ENCODE assay signal across 25 cellular contexts in the genomic region with DNA sequence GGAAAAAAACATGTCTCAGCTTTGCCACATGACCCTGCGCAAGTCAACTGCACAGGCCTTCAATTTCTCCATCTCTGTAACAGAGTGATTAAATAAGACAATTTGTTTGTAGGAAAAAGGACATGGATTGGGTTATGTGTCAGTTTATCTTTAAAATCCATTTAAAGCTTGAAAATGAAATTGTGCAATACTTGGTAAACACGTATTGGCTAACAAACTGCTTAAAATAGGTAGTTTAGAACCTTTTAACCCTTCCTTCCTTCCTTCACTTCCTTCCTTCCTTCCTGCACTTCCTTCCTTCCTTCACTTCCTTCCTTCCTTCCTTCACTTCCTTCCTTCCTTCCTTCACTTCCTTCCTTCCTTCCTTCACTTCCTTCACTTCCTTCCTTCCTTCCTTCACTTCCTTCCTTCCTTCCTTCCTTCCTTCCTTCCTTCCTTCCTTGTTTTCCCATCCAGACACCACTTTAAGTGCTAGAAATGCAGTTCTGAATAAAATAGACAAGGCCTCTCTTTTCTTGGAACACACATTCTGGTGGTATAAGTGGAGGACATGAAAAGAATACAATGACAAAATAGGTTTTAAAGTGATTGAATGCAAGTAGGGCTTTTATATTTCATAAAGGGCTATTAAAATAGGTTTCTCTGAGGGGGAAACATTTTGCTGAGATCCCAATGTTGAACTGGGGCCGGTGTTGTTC.
"Had no signal": no experiment of that assay in that cellular context is flagged by ENCODE, and none has a peak within 500 bp of the region (broad histone marks: within the 10 kb centered on the region; RNA-seq: fewer than 3 reads in every experiment).

No MANE protein-coding gene starts in this region.

- H3K27ac Mint-ChIP-seq: activated CD8-positive, alpha-beta T cell treated with anti-CD3 and anti-CD28 coated beads, Interleukin-2, amount 10 ng/mL, durations not matched to agents 7 days and 5 days; activated naive CD8-positive, alpha-beta T cell; dendritic cell treated with granulocyte-macrophage colony-stimulating factor and Interleukin-4, amounts not matched to agents 40 ng/mL and 50 ng/mL, for 4 days; nephron; T-helper 17 cell had no signal

- H3K9me3 ChIP-seq: adrenal gland, ascending aorta, left lung, ovary, prostate gland, right atrium auricular region, tibial artery had no signal

- H3K27me3 ChIP-seq: adrenal gland, ascending aorta, brain microvascular endothelial cell, left lung, neutrophil, ovary, right atrium auricular region, tibial artery had no signal

- H3K27me3 Mint-ChIP-seq: activated naive CD8-positive, alpha-beta T cell; dendritic cell treated with granulocyte-macrophage colony-stimulating factor and Interleukin-4, amounts not matched to agents 40 ng/mL and 50 ng/mL, for 4 days; stimulated activated naive CD8-positive, alpha-beta T cell treated with anti-CD3 and anti-CD28 coated beads, Interleukin-15, amount 100 ng/mL, for 72 hours; T-helper 17 cell had no signal

- H3K36me3 Mint-ChIP-seq: activated naive CD8-positive, alpha-beta T cell had no signal

- H3K4me3 ChIP-seq: adrenal gland, ascending aorta, left lung, ovary, prostate gland, right atrium auricular region, tibial artery had no signal

- H3K36me3 ChIP-seq: adrenal gland, ascending aorta, brain microvascular endothelial cell, left lung, neutrophil, ovary, prostate gland, right atrium auricular region, tibial artery had no signal

- H3K4me1 ChIP-seq: adrenal gland, ascending aorta, left lung, prostate gland, right atrium auricular region, tibial artery had no signal

- H3K9me3 Mint-ChIP-seq: nephron had no signal

- H3K27ac ChIP-seq: adrenal gland, ascending aorta, brain microvascular endothelial cell, left lung, neutrophil, ovary, prostate gland, right atrium auricular region, tibial artery had no signal

- DNase-seq: activated CD4-positive, alpha-beta T cell treated with anti-CD3 and anti-CD28 coated beads, Interleukin-2, amount 50 U/mL, for 1 hour; activated CD4-positive, CD25-positive, alpha-beta regulatory T cell; activated CD8-positive, alpha-beta T cell treated with anti-CD3 and anti-CD28 coated beads, Interleukin-2, amount 10 ng/mL, durations not matched to agents 7 days and 5 days; activated gamma-delta T cell treated with Interleukin-2 at 50 U/mL for 16 hours; activated T-cell treated with anti-CD3 and anti-CD28 coated beads, Interleukin-2, amount 50 U/mL, for 1 hour; adrenal gland; brain microvascular endothelial cell; caudate nucleus; effector CD4-positive, alpha-beta T cell; kidney; left lung; midbrain; ovary; stimulated activated CD4-positive, alpha-beta T cell treated with anti-CD3 and anti-CD28 coated beads, Interleukin-12 subunit alpha, Interleukin-12 subunit beta, amount 100 ng/mL, for 4 hours; stimulated activated naive CD8-positive, alpha-beta T cell treated with anti-CD3 and anti-CD28 coated beads, Interleukin-15, amount 100 ng/mL, for 72 hours; T-helper 17 cell; tibial artery had no signal

- ATAC-seq: activated CD8-positive, alpha-beta T cell treated with anti-CD3 and anti-CD28 coated beads, Interleukin-2, amount 10 ng/mL, durations not matched to agents 7 days and 5 days; left lung; stimulated activated naive CD8-positive, alpha-beta T cell treated with anti-CD3 and anti-CD28 coated beads, Interleukin-15, amount 100 ng/mL, for 72 hours; T-helper 17 cell had no signal

- H3K4me3 Mint-ChIP-seq: activated CD8-positive, alpha-beta T cell treated with anti-CD3 and anti-CD28 coated beads, Interleukin-2, amount 10 ng/mL, durations not matched to agents 7 days and 5 days; activated naive CD8-positive, alpha-beta T cell; dendritic cell treated with granulocyte-macrophage colony-stimulating factor and Interleukin-4, amounts not matched to agents 40 ng/mL and 50 ng/mL, for 4 days; nephron; stimulated activated naive CD8-positive, alpha-beta T cell treated with anti-CD3 and anti-CD28 coated beads, Interleukin-15, amount 100 ng/mL, for 72 hours; T-helper 17 cell had no signal

- FAIRE-seq: endometrium, kidney had no signal
